9 cellular contexts compared by ENCODE assay signal in the genomic region with DNA sequence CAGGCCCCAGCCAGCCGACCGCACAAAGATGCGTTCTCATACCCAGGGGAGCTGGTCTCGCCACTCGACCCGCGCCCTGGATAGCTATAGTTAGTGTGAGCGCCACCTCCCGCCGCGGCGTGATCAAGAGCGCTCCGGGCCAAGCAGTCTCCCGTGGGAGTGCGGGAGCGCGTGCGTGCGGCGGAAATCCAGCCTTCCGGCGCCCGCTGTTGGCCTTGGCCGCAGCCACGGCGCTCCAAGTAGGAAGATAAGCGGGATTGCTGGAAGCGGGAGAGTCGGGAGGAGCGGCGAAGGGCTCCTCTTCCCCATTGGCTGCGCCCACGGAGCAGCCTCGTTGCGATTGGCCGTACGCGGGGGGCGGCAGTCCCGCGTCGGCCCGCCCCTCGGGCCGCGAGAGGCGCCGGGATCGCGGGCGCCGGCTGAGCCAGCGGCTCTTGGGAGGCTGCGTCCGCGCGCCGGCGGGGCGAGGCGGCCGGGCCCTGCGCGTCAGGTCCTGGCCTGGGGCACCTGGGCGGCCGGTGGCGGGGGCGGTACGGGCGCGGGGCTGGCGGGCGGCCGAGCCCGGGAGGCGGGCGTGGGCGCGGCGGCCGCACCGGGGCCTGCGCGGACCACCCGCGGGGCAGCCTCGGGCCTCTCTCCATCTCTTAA. TPM values are rescaled to one million over a fixed set of nuclear protein-coding genes. Genes with fewer than 3 reads are reported as not detected.
A peak's percentile ranks its signal among the peaks of the same experiment; 100 is the strongest.
DNase-seq lines count a peak whose midpoint lies in the region; TF ChIP-seq lines count a peak whose summit lies in the region.
"Not testable (repeated sequence)": the region's sequence is repeated elsewhere in the genome, so short reads cannot be mapped to it uniquely, and the experiment has no call there.
"Had no signal": no experiment of that assay in that cellular context is flagged by ENCODE, and none has a peak within 500 bp of the region (broad histone marks: within the 10 kb centered on the region; RNA-seq: fewer than 3 reads in every experiment).

No MANE protein-coding gene starts in this region.

- H3K9me2 ChIP-seq in neural cell (ENCODE audit: insufficient read depth, low read length): not testable (repeated sequence)

- not testable (repeated sequence) for H3K79me2 ChIP-seq in neural cell (replicated peaks; ENCODE audit: insufficient read depth, low read length)

- H3K4me2 ChIP-seq in neural cell (ENCODE audit: low read length): not testable (repeated sequence)

- not testable (repeated sequence) for H3F3A ChIP-seq in neural cell (ENCODE audit: insufficient read depth, low read length, poor library complexity, severe bottlenecking)

- H3K4me1 ChIP-seq in A673 (ENCODE audit: insufficient read depth, low read length, poor library complexity, severe bottlenecking); SJSA1 (replicated peaks); right atrium auricular region: not testable (repeated sequence)

- DNase-seq in A673 (ENCODE audit: low spot score): peak; percentile 55
- peak; percentile 37 for DNase-seq in H7
- peak; percentile 30 to 48 for DNase-seq in SJSA1 (ENCODE audit: low read depth in 1 of 2, low spot score in 2 of 2)
- peak; percentile 52 for DNase-seq in activated T-cell treated with anti-CD3 and anti-CD28 coated beads, Interleukin-2, amount 50 U/mL, for 1 hour
- not testable (repeated sequence) for DNase-seq in chondrocyte (ENCODE audit: low spot score)
- peak; percentile 64 for DNase-seq in right atrium auricular region (ENCODE audit: low spot score)
- peak; percentile 9 for DNase-seq in stimulated activated CD4-positive, alpha-beta T cell treated with anti-CD3 and anti-CD28 coated beads, Interleukin-4, amount 100 ng/mL, for 24 hours

- not testable (repeated sequence) for H3K4me3 ChIP-seq in A673 (ENCODE audit: low read depth, low read length, poor library complexity, severe bottlenecking); SJSA1
- H3K4me3 ChIP-seq in H7 (ENCODE audit: insufficient read depth, low read depth, low read length): peak overlapping the region; percentile 14
- peak overlapping the region; percentile 33 to 43 for H3K4me3 ChIP-seq in right atrium auricular region
- peak overlapping the region; percentile 54 for H3K4me3 ChIP-seq in neural cell (ENCODE audit: low read length)

- not testable (repeated sequence) for H3K9me3 Mint-ChIP-seq in chondrocyte (ENCODE audit: low read depth)

- not testable (repeated sequence) for TF ChIP-seq EP300 in neural cell (conservative IDR thresholded peaks at IDR 0.05; ENCODE audit: poor library complexity, severe bottlenecking)

- POLR2A ChIA-PET in A673 (lab: Charles Lee; ENCODE audit: low non-redundant PET): not testable (repeated sequence)

- H4K20me1 ChIP-seq in neural cell (ENCODE audit: insufficient read depth): not testable (repeated sequence)

- H3K27ac ChIP-seq in A673 (ENCODE audit: low read depth, low read length, poor library complexity, severe bottlenecking); SJSA1; right atrium auricular region; neural cell (ENCODE audit: low read length): not testable (repeated sequence)

- H3K36me3 ChIP-seq in A673 (ENCODE audit: insufficient read depth, low read length, poor library complexity, severe bottlenecking); H7 (replicated peaks; ENCODE audit: control insufficient read depth, insufficient read depth, low read length); SJSA1; right atrium auricular region; neural cell (ENCODE audit: insufficient read depth, low read length): not testable (repeated sequence)

- not testable (repeated sequence) for H3K9me3 ChIP-seq in A673 (ENCODE audit: low read depth, low read length, poor library complexity, severe bottlenecking); SJSA1 (replicated peaks); right atrium auricular region; neural cell (ENCODE audit: low read length)

- H3K27me3 ChIP-seq in A673 (replicated peaks; ENCODE audit: insufficient read depth, low read depth, low read length, poor library complexity); H7 (ENCODE audit: control insufficient read depth, insufficient read depth, low read length); SJSA1 (replicated peaks); right atrium auricular region; neural cell (ENCODE audit: insufficient read depth, low read depth, low read length): not testable (repeated sequence)

- not testable (repeated sequence) for H2AFZ ChIP-seq in neural cell (ENCODE audit: low read depth, low read length)

- not testable (repeated sequence) for BruUV-seq in A673 (replicated peaks; lab: Mats Ljungman, UMichigan)

- intact Hi-C loops in A673 (cut with micrococcal nuclease; ENCODE audit: unreplicated experiment): not testable (repeated sequence)

- H3K27ac Mint-ChIP-seq in chondrocyte (ENCODE audit: unreplicated experiment): not testable (repeated sequence)

- H3K4me1 Mint-ChIP-seq in chondrocyte (ENCODE audit: low read depth): not testable (repeated sequence)

- H3K36me3 Mint-ChIP-seq in chondrocyte (ENCODE audit: low read depth): not testable (repeated sequence)

- CTCF ChIA-PET in A673 (lab: Charles Lee): not testable (repeated sequence)

- TF ChIP-seq CTCF in A673 (conservative IDR thresholded peaks at IDR 0.05; ENCODE audit: low read depth, low read length); right atrium auricular region (IDR thresholded peaks at IDR 0.05); neural cell (IDR thresholded peaks at IDR 0.05; ENCODE audit: poor library complexity, severe bottlenecking): not testable (repeated sequence)
- peak; percentile 24 for TF ChIP-seq CTCF in chondrocyte (IDR thresholded peaks at IDR 0.05)

- H3K9ac ChIP-seq in neural cell (ENCODE audit: low read length): not testable (repeated sequence)

- TF ChIP-seq RAD21 in neural cell (conservative IDR thresholded peaks at IDR 0.05): not testable (repeated sequence)

- H3K4me3 Mint-ChIP-seq in chondrocyte (ENCODE audit: unreplicated experiment): peak overlapping the region; percentile 65

- not testable (repeated sequence) for H3K27me3 Mint-ChIP-seq in chondrocyte (ENCODE audit: low read depth)

TF ChIP-seq in neural cell, 6 proteins besides CTCF, POLR2A, EP300 and RAD21:
- peak; percentile 17 for TF ChIP-seq POLR2AphosphoS5 (IDR thresholded peaks at IDR 0.05)

RNA-seq across cellular contexts. Expression of gene GOLGA6L22, which starts 35.9 kb away (rescaled TPM):
- not detected in 2 replicates for total RNA-seq in A673 (2021)
- total RNA-seq in H7 (2014; rRNA removed; shearing (Covaris generic)): not detected in 2 replicates
- not detected in 2 replicates for total RNA-seq in SJSA1 (2014; rRNA removed; shearing (Covaris generic))
- total RNA-seq in chondrocyte: not detected in 3 replicates
- total RNA-seq in right atrium auricular region: not detected
- not detected in 2 replicates for polyA plus RNA-seq in neural cell
- not detected in 2 replicates for polyA minus RNA-seq in neural cell
- total RNA-seq: T-helper 1 cell treated with Interleukin-12 subunit alpha and Interleukin-12 subunit beta and Interleukin-4 antibody, amounts not matched to agents 30 ng/mL and 1 ng/mL, for 36 hours had no signal
